9 cellular contexts compared by ENCODE assay signal in the genomic region with DNA sequence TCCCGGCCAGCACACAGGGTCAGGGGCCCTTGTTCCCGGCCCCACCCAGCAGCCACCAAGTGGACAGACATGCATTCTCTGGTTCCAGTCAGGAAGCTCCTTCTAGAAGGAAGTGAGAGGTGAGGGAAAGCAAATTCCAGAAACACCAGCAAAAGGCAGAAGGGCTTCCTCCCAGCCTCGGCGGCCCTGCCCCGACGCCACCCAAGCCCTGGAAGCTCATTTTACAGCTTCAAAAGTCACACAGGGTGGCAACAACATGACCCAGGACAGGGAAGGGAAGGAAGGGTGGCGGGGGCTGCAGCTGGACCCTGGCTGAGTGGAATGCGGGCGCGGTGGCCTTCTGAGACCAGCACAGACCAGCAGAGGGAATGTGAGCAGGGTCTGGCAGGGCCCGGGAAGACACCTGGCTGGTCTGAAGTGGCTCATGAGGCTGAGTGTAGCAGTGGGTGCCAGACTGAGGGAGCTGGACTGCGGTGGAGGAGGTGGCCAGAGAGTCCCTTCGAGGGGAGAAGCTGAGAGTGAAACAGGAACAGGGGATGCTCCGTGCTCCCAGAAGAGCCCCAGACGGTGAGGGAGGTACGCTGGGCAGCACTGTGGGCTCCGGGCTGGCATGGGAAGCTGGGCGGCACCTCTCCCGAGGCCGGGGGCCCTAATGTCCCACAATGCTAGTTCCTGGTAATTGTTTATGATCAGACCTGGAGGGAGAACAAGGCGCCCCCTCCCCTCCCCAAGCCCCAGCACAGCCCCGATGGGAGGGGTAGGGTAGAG. TPM values are rescaled to one million over a fixed set of nuclear protein-coding genes. Genes with fewer than 3 reads are reported as not detected.
A peak's percentile ranks its signal among the peaks of the same experiment; 100 is the strongest.
DNase-seq lines count a peak whose midpoint lies in the region; ATAC-seq and TF ChIP-seq lines count a peak whose summit lies in the region.
"Had no signal": no experiment of that assay in that cellular context is flagged by ENCODE, and none has a peak within 500 bp of the region (broad histone marks: within the 10 kb centered on the region; RNA-seq: fewer than 3 reads in every experiment).

No MANE protein-coding gene starts in this region.

- ATAC-seq in GM18907 (IDR thresholded peaks at IDR 0.05; ENCODE audit: unreplicated experiment) = no peak
- ATAC-seq in GM21529 (IDR thresholded peaks at IDR 0.05; ENCODE audit: unreplicated experiment) = no peak

- no peaks in the 10 kb centered on the region for H3K9me3 Mint-ChIP-seq in endodermal cell

- peak overlapping the region; percentile 64 for H3K27ac Mint-ChIP-seq in endodermal cell

- no peak overlapping the region for H3K4me2 ChIP-seq in OCI-LY7 (ENCODE audit: low read length)

- peaks cover 7% of the 10 kb centered on the region for H3K4me1 Mint-ChIP-seq in endodermal cell

- no peak for TF ChIP-seq CTCF in OCI-LY7 (conservative IDR thresholded peaks at IDR 0.05; ENCODE audit: low read length)
- TF ChIP-seq CTCF in endodermal cell (conservative IDR thresholded peaks at IDR 0.05) = no peak
- no peak for TF ChIP-seq CTCF in neutrophil (IDR thresholded peaks at IDR 0.05)

- no peaks in the 10 kb centered on the region for H3K27me3 Mint-ChIP-seq in endodermal cell (ENCODE audit: insufficient read depth)

- DNase-seq in CD1c-positive myeloid dendritic cell (ENCODE audit: extremely low spot score) (peak; percentile 24), OCI-LY7 (ENCODE audit: low spot score) (no peak), endodermal cell (no peak), Ammon's horn (ENCODE audit: low spot score) (no peak), posterior vena cava (ENCODE audit: low spot score) (no peak)

- no peak overlapping the region for H3K4me3 Mint-ChIP-seq in endodermal cell

- H3K9ac ChIP-seq in endodermal cell (ENCODE audit: extremely low read depth, low read length, poor library complexity, severe bottlenecking) = peak overlapping the region; percentile 20

- no peaks in the 10 kb centered on the region for H3K79me2 ChIP-seq in OCI-LY7 (ENCODE audit: insufficient read depth, low read depth, low read length)

- H3K4me3 ChIP-seq in OCI-LY7 (ENCODE audit: low read depth, low read length, poor library complexity, severe bottlenecking) = no peak overlapping the region
- no peak overlapping the region for H3K4me3 ChIP-seq in endodermal cell (ENCODE audit: low read length)
- peak overlapping the region; percentile 78 to 98 for H3K4me3 ChIP-seq in neutrophil (ENCODE audit: low read depth in 1 of 2, low read length in 1 of 2)
- H3K4me3 ChIP-seq: HAP-1 had no signal

- H3K9me3 ChIP-seq in OCI-LY7 (ENCODE audit: low read length) (no peaks in the 10 kb centered on the region), endodermal cell (ENCODE audit: control insufficient read depth, low read length) (no peaks in the 10 kb centered on the region), neutrophil (peaks cover 14% of the 10 kb centered on the region)
- H3K9me3 ChIP-seq: HAP-1 had no signal

- CTCF ChIA-PET in OCI-LY7 (lab: Charles Lee; ENCODE audit: unreplicated experiment) = interaction anchor here (2.0 kb wide), 1 partner anchor 9 kb away, joined by 8 read pairs; a partner anchor contains a TSS

- BruUV-seq in OCI-LY7 (replicated peaks; lab: Mats Ljungman, UMichigan) = TSS peak; percentile 96

- peaks cover 42% of the 10 kb centered on the region for H3K36me3 ChIP-seq in OCI-LY7 (ENCODE audit: insufficient read depth, low read length)
- peaks cover 38% of the 10 kb centered on the region for H3K36me3 ChIP-seq in endodermal cell (ENCODE audit: control insufficient read depth, insufficient read depth, low read length)
- peaks cover 82% of the 10 kb centered on the region for H3K36me3 ChIP-seq in neutrophil

- H3K36me3 Mint-ChIP-seq in endodermal cell (ENCODE audit: low read depth) = peaks cover 44% of the 10 kb centered on the region

- no peaks in the 10 kb centered on the region for H3K9me2 ChIP-seq in OCI-LY7 (ENCODE audit: insufficient read depth, low read length)

- peaks cover 24% of the 10 kb centered on the region for H3K4me1 ChIP-seq in OCI-LY7 (ENCODE audit: insufficient read depth, low read length, poor library complexity, severe bottlenecking)
- H3K4me1 ChIP-seq in endodermal cell (ENCODE audit: control insufficient read depth, insufficient read depth, low read length) = no peaks in the 10 kb centered on the region
- H3K4me1 ChIP-seq in neutrophil (ENCODE audit: control insufficient read depth in 1 of 2, insufficient read depth in 1 of 2, low read depth in 1 of 2, low read length in 1 of 2) = peaks cover 44 to 56% of the 10 kb centered on the region in 2 experiments

- H4K20me1 ChIP-seq in OCI-LY7 (ENCODE audit: insufficient read depth, low read length) = no peaks in the 10 kb centered on the region

- no peaks in the 10 kb centered on the region for H3K27me3 ChIP-seq in endodermal cell (ENCODE audit: control insufficient read depth, insufficient read depth, low read length, poor library complexity, severe bottlenecking)
- no peaks in the 10 kb centered on the region for H3K27me3 ChIP-seq in neutrophil

- POLR2A ChIA-PET in OCI-LY7 (lab: Charles Lee) = interaction anchor here (1.0 to 1.3 kb wide), 2 partner anchors 9 to 12 kb away, joined by 3 read pairs; a partner anchor contains a TSS

- no peak overlapping the region for H2AFZ ChIP-seq in OCI-LY7 (ENCODE audit: low read length)

- intact Hi-C loops in OCI-LY7 (cut with micrococcal nuclease; ENCODE audit: unreplicated experiment) (loop anchor here (5.0 kb wide), 1 partner anchor 94 kb away; no protein-coding TSS in a partner anchor), posterior vena cava (cut with DNase I) (loop anchor here in 1 of 2 donors (5.0 kb wide), 1 partner anchor 36 kb away; no protein-coding TSS in a partner anchor)

- 89 to 95% methylated on average over 12 to 22 of the region's 22 CpGs for WGBS in endodermal cell (ENCODE audit: insufficient coverage in 1 of 2, insufficient read length in 1 of 2), 2 experiments

- H3K27ac ChIP-seq in OCI-LY7 (ENCODE audit: low read depth, low read length, poor library complexity, severe bottlenecking) (no peak overlapping the region), endodermal cell (ENCODE audit: low read depth, low read length) (peak overlapping the region; percentile 32), neutrophil (peak overlapping the region; percentile 98)

RNA-seq across cellular contexts. Expression of a gene that starts 1.9 kb away (rescaled TPM):
- 7.1 and 8.0 TPM in 2 replicates for total RNA-seq in OCI-LY7 (2014; rRNA removed; shearing (Covaris generic))
- total RNA-seq in OCI-LY7 (2022) (12.2 and 17.8 TPM in 2 replicates), endodermal cell (1 to 10 TPM; 6.3 to 6.4 TPM), posterior vena cava (10 to 100 TPM in 1 of 2 donors, 1 to 10 TPM in 1; 7.3 to 15.1 TPM)
- polyA plus RNA-seq in endodermal cell (2013, experiment 1 of 2) = 1.1 TPM
- polyA plus RNA-seq in endodermal cell (2013, experiment 2 of 2) = 2.6 TPM

RNA-seq across cellular contexts. Expression of a gene that starts 9.0 kb away (rescaled TPM):
- total RNA-seq in OCI-LY7 (2014; rRNA removed; shearing (Covaris generic)) = 24.1 and 29.9 TPM in 2 replicates
- 117 and 123 TPM in 2 replicates for total RNA-seq in OCI-LY7 (2022)
- total RNA-seq in endodermal cell = 10 to 100 TPM; 74.3 to 82.7 TPM
- 89.2 TPM for polyA plus RNA-seq in endodermal cell (2013, experiment 1 of 2)
- polyA plus RNA-seq in endodermal cell (2013, experiment 2 of 2) = 87.4 TPM
- total RNA-seq in posterior vena cava = 100 to 1,000 TPM in 1 of 2 donors, 10 to 100 TPM in 1; 75.8 to 111 TPM

RNA-seq across cellular contexts. Expression of a gene that starts 32.3 kb away (rescaled TPM):
- 32.7 and 41.9 TPM in 2 replicates for total RNA-seq in OCI-LY7 (2014; rRNA removed; shearing (Covaris generic))
- 21.6 and 25.9 TPM in 2 replicates for total RNA-seq in OCI-LY7 (2022)
- total RNA-seq in endodermal cell = 1 to 10 TPM; 1.6 to 2.7 TPM
- polyA plus RNA-seq in endodermal cell (2013, experiment 1 of 2) = 1.4 TPM
- polyA plus RNA-seq in endodermal cell (2013, experiment 2 of 2) = 0.62 TPM
- 10 to 100 TPM; 60.8 to 70.9 TPM for total RNA-seq in posterior vena cava

RNA-seq across cellular contexts. Expression of a gene that starts 50.6 kb away (rescaled TPM):
- total RNA-seq in OCI-LY7 (2014; rRNA removed; shearing (Covaris generic)) = 45.0 and 54.2 TPM in 2 replicates
- total RNA-seq in OCI-LY7 (2022) = 60.4 and 62.9 TPM in 2 replicates
- total RNA-seq in endodermal cell = 10 to 100 TPM; 27.4 to 35.3 TPM
- 21.3 TPM for polyA plus RNA-seq in endodermal cell (2013, experiment 1 of 2)
- polyA plus RNA-seq in endodermal cell (2013, experiment 2 of 2) = 20.3 TPM
- total RNA-seq in posterior vena cava = 10 to 100 TPM; 12.8 to 15.7 TPM

RNA-seq across cellular contexts. Expression of a gene that starts 58.6 kb away (rescaled TPM):
- 91.9 and 112 TPM in 2 replicates for total RNA-seq in OCI-LY7 (2014; rRNA removed; shearing (Covaris generic))
- 175 and 198 TPM in 2 replicates for total RNA-seq in OCI-LY7 (2022)
- total RNA-seq in endodermal cell = 100 to 1,000 TPM; 103 to 118 TPM
- 67.6 TPM for polyA plus RNA-seq in endodermal cell (2013, experiment 1 of 2)
- 60.8 TPM for polyA plus RNA-seq in endodermal cell (2013, experiment 2 of 2)
- 10 to 100 TPM; 49.3 to 55.5 TPM for total RNA-seq in posterior vena cava

Comparison
In these comparisons a context has a peak if more than half of its experiments do, and no peak if none do; other contexts are left out.
1. H3K4me3 ChIP-seq: peak in neutrophil (2 of 2); none in OCI-LY7 (single experiment) and endodermal cell (single experiment).
2. RNA of a gene that starts 32.3 kb away (total RNA-seq): 60.8 to 70.9 TPM in posterior vena cava and 21.6 to 41.9 TPM in OCI-LY7; 1.6 to 2.7 TPM in endodermal cell; every median in the first group is over 4 times any median in the second.